Comparison of ENCODE assay signal across 21 cellular contexts in genomic region chr1:107162745-107163144, GRCh38. TPM values are rescaled to one million over a fixed set of nuclear protein-coding genes. Genes with fewer than 3 reads are reported as not detected.
DNase-seq lines count a peak whose midpoint lies in the region; ATAC-seq, FAIRE-seq and TF ChIP-seq lines count a peak whose summit lies in the region.
"Had no signal": no experiment of that assay in that cellular context is flagged by ENCODE, and none has a peak within 500 bp of the region (broad histone marks: within the 10 kb centered on the region; RNA-seq: fewer than 3 reads in every experiment).

No MANE protein-coding gene starts in this region.

- TF ChIP-seq EP300 in HepG2 (IDR thresholded peaks at IDR 0.05; ENCODE audit: low read depth in 2 of 2, low read length in 2 of 2): no peak
- no peak for TF ChIP-seq EP300 in HepG2 (CRISPR knock-in tag; IDR thresholded peaks at IDR 0.05; ENCODE audit: borderline replicate concordance)
- TF ChIP-seq EP300 in SK-N-SH (IDR thresholded peaks at IDR 0.05; ENCODE audit: borderline replicate concordance in 1 of 2, low read depth in 1 of 2, low read length in 1 of 2): no peak

- DNase-seq in HepG2 (ENCODE audit: low spot score) (no peak), right lobe of liver (no peak), NCI-H69 (lab: John Stamatoyannopoulos, UW) (peak; percentile 34), bronchial epithelial cell (ENCODE audit: low read depth) (peak; percentile 64), SK-N-SH (no peak)
- DNase-seq: C1 segment of cervical spinal cord; CD8-positive, alpha-beta memory T cell; DMS79; HCEC 1CT; KBM-7; MV-4-11; NCI-H1417; NCI-H187; NCI-H2107; NCI-H345; T-cell had no signal

- CTCF ChIA-PET in HepG2 (lab: Yijun Ruan, JAX; ENCODE audit: low intra/inter-chr PET ratio, low total read pairs) (no interaction called here), SK-N-SH (lab: Yijun Ruan, JAX) (no interaction called here)

- no peak for FAIRE-seq in HepG2 (lab: Jason Lieb, UNC)
- FAIRE-seq in bronchial epithelial cell (lab: Jason Lieb, UNC): no peak
- FAIRE-seq: RCC 7860 had no signal

- in situ Hi-C loops in HepG2 (cut with HindIII; ENCODE audit: extremely low pct_ligation_motif_present, low pct_unique_long_range_greater_than_20kb): no loop called here

- H3K4me1 ChIP-seq in HepG2 (ENCODE audit: insufficient read depth, low read length) (no peaks in the 10 kb centered on the region), right lobe of liver (no peaks in the 10 kb centered on the region), SK-N-SH (ENCODE audit: control insufficient read depth in 1 of 2, insufficient read depth in 2 of 2, low read depth in 1 of 2, low read length in 1 of 2) (no peaks in the 10 kb centered on the region; a peak in 1 of 4 replicates)

- no peak for ATAC-seq in HepG2
- ATAC-seq in right lobe of liver: no peak
- ATAC-seq in GM18517 (IDR thresholded peaks at IDR 0.05; ENCODE audit: unreplicated experiment): no peak
- no peak for ATAC-seq in HG03442 (IDR thresholded peaks at IDR 0.05; ENCODE audit: unreplicated experiment)
- ATAC-seq: Right ventricle myocardium inferior, SK-N-SH treated with all-trans-retinoic acid at 6 μM for 48 hours, T-cell had no signal

- no peak overlapping the region for H3K4me2 ChIP-seq in HepG2 (ENCODE audit: low read depth, low read length)
- no peak overlapping the region for H3K4me2 ChIP-seq in SK-N-SH

- no peak overlapping the region for H3K27ac ChIP-seq in HepG2 (ENCODE audit: extremely low read length, insufficient read depth, low read length)
- H3K27ac ChIP-seq in right lobe of liver: no peak overlapping the region
- no peak overlapping the region for H3K27ac ChIP-seq in SK-N-SH (ENCODE audit: low read depth in 2 of 2, low read length in 1 of 2)

- H3F3A ChIP-seq in SK-N-SH (replicated peaks; ENCODE audit: insufficient read depth): no peaks in the 10 kb centered on the region

- H3K9ac ChIP-seq in HepG2 (ENCODE audit: insufficient read depth, low read depth, low read length) (no peak overlapping the region), SK-N-SH (no peak overlapping the region)

- H3K9me3 ChIP-seq in HepG2 (ENCODE audit: low read length): no peaks in the 10 kb centered on the region
- no peaks in the 10 kb centered on the region for H3K9me3 ChIP-seq in right lobe of liver
- no peaks in the 10 kb centered on the region for H3K9me3 ChIP-seq in SK-N-SH

- intact Hi-C loops in HepG2 (cut with micrococcal nuclease; ENCODE audit: unreplicated experiment) (no loop called here), right lobe of liver (cut with DNase I) (no loop called here)

- TF ChIP-seq CTCF in HepG2 (CRISPR knock-in tag; IDR thresholded peaks at IDR 0.05) (no peak), right lobe of liver (IDR thresholded peaks at IDR 0.05) (no peak), bronchial epithelial cell (IDR thresholded peaks at IDR 0.05; ENCODE audit: insufficient read depth, low read length, severe bottlenecking) (no peak), SK-N-SH (IDR thresholded peaks at IDR 0.05) (no peak)

- TF ChIP-seq RAD21 in HepG2 (CRISPR knock-in tag; IDR thresholded peaks at IDR 0.05) (no peak), SK-N-SH (IDR thresholded peaks at IDR 0.05; ENCODE audit: low read length) (no peak)

- H3K79me2 ChIP-seq in HepG2 (ENCODE audit: insufficient read depth, low read length) (no peaks in the 10 kb centered on the region), SK-N-SH (ENCODE audit: insufficient read depth) (no peaks in the 10 kb centered on the region)

- no peaks in the 10 kb centered on the region for H3K36me3 ChIP-seq in HepG2 (replicated peaks in 1 of 2; ENCODE audit: control insufficient read depth in 1 of 2, insufficient read depth in 2 of 2, low read length in 2 of 2)
- H3K36me3 ChIP-seq in right lobe of liver: no peaks in the 10 kb centered on the region
- H3K36me3 ChIP-seq in bronchial epithelial cell (ENCODE audit: control insufficient read depth, insufficient read depth, low read length): no peaks in the 10 kb centered on the region
- no peaks in the 10 kb centered on the region for H3K36me3 ChIP-seq in SK-N-SH (replicated peaks in 1 of 2; ENCODE audit: control insufficient read depth in 1 of 2, insufficient read depth in 2 of 2, low read length in 1 of 2)

- WGBS in HepG2 (ENCODE audit: low lambda C conversion rate): 0% methylated on average over 1 of the region's 1 CpG
- WGBS in right lobe of liver (ENCODE audit: insufficient coverage, low coverage, low lambda C conversion rate, missing lambda C conversion rate): 44% methylated on average over 1 of the region's 1 CpG
- WGBS in SK-N-SH (ENCODE audit: low lambda C conversion rate): 56% methylated on average over 1 of the region's 1 CpG

- POLR2A ChIA-PET in HepG2 (lab: Yijun Ruan, JAX): no interaction called here
- POLR2A ChIA-PET in SK-N-SH (lab: Yijun Ruan, JAX): no interaction called here

- BruUV-seq in HepG2 (replicated peaks; lab: Mats Ljungman, UMichigan): no TSS peak

- no peaks in the 10 kb centered on the region for H4K20me1 ChIP-seq in HepG2 (ENCODE audit: insufficient read depth, low read length)
- no peaks in the 10 kb centered on the region for H4K20me1 ChIP-seq in SK-N-SH (ENCODE audit: insufficient read depth)

- no peaks in the 10 kb centered on the region for H3K9me2 ChIP-seq in SK-N-SH

- H3K4me3 ChIP-seq in HepG2 (replicated peaks in 1 of 3; ENCODE audit: insufficient read depth in 1 of 3, low read depth in 2 of 3, low read length in 3 of 3) (no peak overlapping the region), right lobe of liver (no peak overlapping the region), bronchial epithelial cell (ENCODE audit: low read depth, low read length) (no peak overlapping the region), SK-N-SH (ENCODE audit: low read depth in 2 of 2, low read length in 1 of 2) (no peak overlapping the region)

- no peaks in the 10 kb centered on the region; a peak in 1 of 5 replicates for H3K27me3 ChIP-seq in HepG2 (ENCODE audit: control insufficient read depth in 1 of 2, insufficient read depth in 2 of 2, low read length in 2 of 2)
- H3K27me3 ChIP-seq in right lobe of liver: no peaks in the 10 kb centered on the region
- no peaks in the 10 kb centered on the region for H3K27me3 ChIP-seq in bronchial epithelial cell (ENCODE audit: control insufficient read depth, insufficient read depth, low read length)
- no peaks in the 10 kb centered on the region for H3K27me3 ChIP-seq in SK-N-SH (ENCODE audit: insufficient read depth)

- no peak overlapping the region for H2AFZ ChIP-seq in HepG2 (ENCODE audit: low read length)
- no peak overlapping the region for H2AFZ ChIP-seq in SK-N-SH (ENCODE audit: low read depth)

- TF ChIP-seq POLR2A in HepG2 (IDR thresholded peaks at IDR 0.05; ENCODE audit: insufficient read depth in 1 of 2, low read depth in 2 of 2, low read length in 2 of 2) (no peak), right lobe of liver (IDR thresholded peaks at IDR 0.05) (no peak)

RNA-seq across cellular contexts. Expression of gene NTNG1, which starts 21.9 kb away (rescaled TPM):
- total RNA-seq in HepG2 (2016; rRNA removed; fragmentation: Illumina TruSeq; extraction: Trizol): not detected in 2 replicates
- not detected in 2 replicates for total RNA-seq in HepG2 (2016; cell fraction: cytosol; rRNA removed; fragmentation: Illumina TruSeq; extraction: Trizol; ENCODE audit: low read depth)
- not detected in 2 replicates for total RNA-seq in HepG2 (2016; cell fraction: insoluble cytoplasmic fraction; rRNA removed; fragmentation: Illumina TruSeq; extraction: Trizol)
- not detected in 2 replicates for total RNA-seq in HepG2 (2016; cell fraction: membrane; rRNA removed; fragmentation: Illumina TruSeq; extraction: Trizol)
- total RNA-seq in HepG2 (2016; cell fraction: nucleus; rRNA removed; fragmentation: Illumina TruSeq; extraction: Trizol): not detected in 2 replicates
- 0.03 TPM in 1 of 2 replicates, not detected in the other for polyA plus RNA-seq in HepG2 (2011; rRNA removed)
- 0.01 and 0.04 TPM in 2 replicates for polyA plus RNA-seq in HepG2 (2011; cell fraction: cytosol; rRNA removed)
- 0.05 and 0.10 TPM in 2 replicates for polyA plus RNA-seq in HepG2 (2011; cell fraction: nucleus; rRNA removed)
- not detected in 2 replicates for polyA plus RNA-seq in HepG2 (2012)
- polyA plus RNA-seq in HepG2 (2016; cell fraction: cytosol; fragmentation: Illumina TruSeq; extraction: Trizol; ENCODE audit: low read depth): not detected in 2 replicates
- not detected in 2 replicates for polyA plus RNA-seq in HepG2 (2016; cell fraction: insoluble cytoplasmic fraction; fragmentation: Illumina TruSeq; extraction: Trizol; ENCODE audit: low read depth)
- polyA plus RNA-seq in HepG2 (2016; cell fraction: membrane; fragmentation: Illumina TruSeq; extraction: Trizol; ENCODE audit: low read depth): not detected in 2 replicates
- polyA plus RNA-seq in HepG2 (2016; cell fraction: nucleus; fragmentation: Illumina TruSeq; extraction: Trizol; ENCODE audit: insufficient read depth, low read depth): not detected in 2 replicates
- polyA minus RNA-seq in HepG2 (2011; rRNA and poly(A)+ RNA removed; ENCODE audit: low replicate concordance): 0.28 TPM in 1 of 2 replicates, not detected in the other
- polyA minus RNA-seq in HepG2 (2011; cell fraction: cytosol; rRNA and poly(A)+ RNA removed): not detected in 2 replicates
- 0.25 and 0.26 TPM in 2 replicates for polyA minus RNA-seq in HepG2 (2011; cell fraction: nucleus; rRNA and poly(A)+ RNA removed)
- total RNA-seq in right lobe of liver: not detected
- total RNA-seq in bronchial epithelial cell: 2.4 and 5.4 TPM in 2 replicates
- 0.03 and 0.13 TPM in 2 replicates for polyA plus RNA-seq in SK-N-SH (2012; rRNA removed)
- 0.18 and 0.47 TPM in 2 replicates for polyA plus RNA-seq in SK-N-SH (2012; cell fraction: cytosol; rRNA removed)
- polyA plus RNA-seq in SK-N-SH (2012; cell fraction: nucleus; rRNA removed): 0.17 and 0.48 TPM in 2 replicates
- total RNA-seq: CD8-positive, alpha-beta memory T cell had no signal
- polyA plus RNA-seq: CD8-positive, alpha-beta memory T cell had no signal

Comparison
In these comparisons a context has a peak if more than half of its experiments do, and no peak if none do; other contexts are left out.
1. DNase-seq: peak in NCI-H69 (single experiment) and bronchial epithelial cell (single experiment); none in HepG2 (single experiment), right lobe of liver (0 of 3) and SK-N-SH (single experiment).